Comparison of ENCODE assay signal across 18 cellular contexts in genomic region chr2:99974966-99975365, GRCh38.
DNase-seq lines count a peak whose midpoint lies in the region; ATAC-seq, FAIRE-seq and TF ChIP-seq lines count a peak whose summit lies in the region.
"Had no signal": no experiment of that assay in that cellular context is flagged by ENCODE, and none has a peak within 500 bp of the region (broad histone marks: within the 10 kb centered on the region; RNA-seq: fewer than 3 reads in every experiment).

No MANE protein-coding gene starts in this region.

- TF ChIP-seq RAD21 in IMR-90 (IDR thresholded peaks at IDR 0.05; ENCODE audit: low read length) = no peak

- H2BK5ac ChIP-seq in IMR-90 (ENCODE audit: low read depth, low read length, poor library complexity, severe bottlenecking) = peak overlapping the region; percentile 31

- DNase-seq in IMR-90 (peak; percentile 59), brain microvascular endothelial cell (peak; percentile 35), foreskin fibroblast (peak; percentile 14 to 77), cerebellar nuclear complex (lab: John Stamatoyannopoulos, UW) (no peak), sigmoid colon (no peak), nucleus accumbens (lab: John Stamatoyannopoulos, UW) (no peak), HTR-8/SVneo (ENCODE audit: insufficient read length, low spot score) (no peak)
- DNase-seq: activated CD4-positive, alpha-beta T cell treated with anti-CD3 and anti-CD28 coated beads, Interleukin-2, amount 50 U/mL, for 1 hour; activated naive CD4-positive, alpha-beta T cell treated with Interleukin-2 at 50 U/mL for 16 hours; DMS79 treated with DMSO at 0.1 percent for 48 hours; effector memory CD8-positive, alpha-beta T cell; KBM-7; NCI-H1105 treated with DMSO at 0.1 percent for 48 hours; NCI-H82; occipital lobe; thyroid gland had no signal

- peaks cover 8 to 26% of the 10 kb centered on the region in 2 experiments for H3K79me1 ChIP-seq in IMR-90 (ENCODE audit: low read depth in 1 of 2, low read length in 2 of 2)

- no peak overlapping the region for H3K9ac ChIP-seq in IMR-90 (ENCODE audit: low read depth, low read length)

- no CpG with 5 or more reads among the region's 1 CpG for whole genome bisulfite sequencing in IMR-90 (ENCODE audit: extremely low coverage in 2 of 2, insufficient read length in 1 of 2), 2 experiments
- 68 to 74% methylated on average over 1 of the region's 1 CpG for WGBS in sigmoid colon, 2 donors

- H3K36me3 ChIP-seq in IMR-90 (ENCODE audit: control insufficient read depth, insufficient read depth, low read length) (peaks cover 13% of the 10 kb centered on the region; the same call in 1 of the 2 replicates), brain microvascular endothelial cell (replicated peaks) (no peaks in the 10 kb centered on the region), sigmoid colon (no peaks in the 10 kb centered on the region)
- H3K36me3 ChIP-seq: thyroid gland had no signal

- TF ChIP-seq POLR2A in IMR-90 (IDR thresholded peaks at IDR 0.05; ENCODE audit: low read depth, low read length) (no peak), sigmoid colon (IDR thresholded peaks at IDR 0.05) (no peak)

- H3K14ac ChIP-seq in IMR-90 (replicated peaks; ENCODE audit: low read depth, low read length) = peak overlapping the region; percentile 12; the same call in 1 of the 2 replicates

- TF ChIP-seq EP300 in sigmoid colon (IDR thresholded peaks at IDR 0.05) = no peak

- H3K9me1 ChIP-seq in IMR-90 (ENCODE audit: insufficient read depth, low read length) = peaks cover 17% of the 10 kb centered on the region

- in situ Hi-C loops in IMR-90 (cut with MboI; ENCODE audit: low sequenced_read_pairs) (no loop called here), brain microvascular endothelial cell (cut with HindIII; ENCODE audit: low pct_ligation_motif_present, low sequenced_read_pairs) (no loop called here)

- intact Hi-C loops in IMR-90 (cut with micrococcal nuclease) (no loop called here), sigmoid colon (cut with DNase I) (no loop called here)

- POLR2A ChIA-PET in IMR-90 (lab: Charles Lee; ENCODE audit: unreplicated experiment) = interaction anchor here (0.6 kb wide), 1 partner anchor 93 kb away, joined by 9 read pairs; no protein-coding TSS in a partner anchor

- BruUV-seq in IMR-90 (replicated peaks; lab: Mats Ljungman, UMichigan) = no TSS peak

- no peak overlapping the region for H3K4me3 ChIP-seq in IMR-90 (ENCODE audit: insufficient read depth, low read depth, low read length)
- no peak overlapping the region for H3K4me3 ChIP-seq in brain microvascular endothelial cell (ENCODE audit: low read depth, low read length)
- H3K4me3 ChIP-seq in foreskin fibroblast (ENCODE audit: low read depth in 1 of 2, low read length in 2 of 2) = no peak overlapping the region
- no peak overlapping the region for H3K4me3 ChIP-seq in sigmoid colon
- H3K4me3 ChIP-seq: skin epidermis, thyroid gland had no signal

- no peak overlapping the region for H2AFZ ChIP-seq in IMR-90 (replicated peaks; ENCODE audit: low read length, poor library complexity)

- H2AK9ac ChIP-seq in IMR-90 (replicated peaks; ENCODE audit: low read depth, low read length, poor library complexity) = no peak overlapping the region

- H3K18ac ChIP-seq in IMR-90 (ENCODE audit: low read depth, low read length) = peak overlapping the region; percentile 8; the same call in 1 of the 2 replicates

- H2BK15ac ChIP-seq in IMR-90 (ENCODE audit: low read depth, low read length) = peak overlapping the region; percentile 36; the same call in 2 of the 3 replicates

- TF ChIP-seq CTCF in IMR-90 (conservative IDR thresholded peaks at IDR 0.05; ENCODE audit: low read depth, low read length) (no peak), brain microvascular endothelial cell (IDR thresholded peaks at IDR 0.05; ENCODE audit: low read depth, low read length, missing control alignments) (no peak), foreskin fibroblast (IDR thresholded peaks at IDR 0.05; ENCODE audit: low read depth, low read length) (no peak), sigmoid colon (IDR thresholded peaks at IDR 0.05) (no peak)

- no peaks in the 10 kb centered on the region for H4K20me1 ChIP-seq in IMR-90 (ENCODE audit: insufficient read depth, low read length)

- no peaks in the 10 kb centered on the region for H3K9me3 ChIP-seq in IMR-90 (ENCODE audit: control insufficient read depth, insufficient read depth, low read length)
- no peaks in the 10 kb centered on the region for H3K9me3 ChIP-seq in sigmoid colon
- H3K9me3 ChIP-seq: thyroid gland had no signal

- H2BK20ac ChIP-seq in IMR-90 (ENCODE audit: low read depth, low read length) = peak overlapping the region; percentile 67; the same call in 1 of the 2 replicates

- H3K27ac ChIP-seq in IMR-90 (ENCODE audit: insufficient read depth, low read length) (no peak overlapping the region), brain microvascular endothelial cell (no peak overlapping the region), sigmoid colon (no peak overlapping the region)
- H3K27ac ChIP-seq: skin epidermis, thyroid gland had no signal

- H3K56ac ChIP-seq in IMR-90 (ENCODE audit: extremely low read depth, insufficient read depth, low read length) = no peak overlapping the region

- peak overlapping the region; percentile 50 for H2AK5ac ChIP-seq in IMR-90 (ENCODE audit: low read depth, low read length)

- FAIRE-seq in HTR-8/SVneo (lab: Jason Lieb, UNC) = no peak
- FAIRE-seq: keratinocyte had no signal

- peak overlapping the region; percentile 38; the same call in 1 of the 2 replicates for H3K4ac ChIP-seq in IMR-90 (ENCODE audit: low read depth, low read length)

- no peak overlapping the region for H3K4me2 ChIP-seq in IMR-90 (ENCODE audit: low read depth, low read length)

- CTCF ChIA-PET in IMR-90 (lab: Yijun Ruan, JAX) = interaction anchor here (0.6 to 1.1 kb wide), 3 partner anchors 9 to 156 kb away, joined by 3 read pairs; no protein-coding TSS in a partner anchor

- no peak overlapping the region for H4K91ac ChIP-seq in IMR-90 (ENCODE audit: insufficient read depth, low read depth, low read length)

- H3K23ac ChIP-seq in IMR-90 (ENCODE audit: low read depth, low read length) = peak overlapping the region; percentile 8; the same call in 1 of the 2 replicates

- H3K27me3 ChIP-seq in IMR-90 (ENCODE audit: control insufficient read depth, insufficient read depth, low read length) (no peaks in the 10 kb centered on the region), brain microvascular endothelial cell (replicated peaks) (no peaks in the 10 kb centered on the region), sigmoid colon (no peaks in the 10 kb centered on the region)
- H3K27me3 ChIP-seq: thyroid gland had no signal

- peaks cover 27% of the 10 kb centered on the region for H3K4me1 ChIP-seq in IMR-90 (ENCODE audit: control insufficient read depth, insufficient read depth, low read length)
- no peaks in the 10 kb centered on the region for H3K4me1 ChIP-seq in sigmoid colon
- H3K4me1 ChIP-seq: thyroid gland had no signal

- H4K8ac ChIP-seq in IMR-90 (ENCODE audit: low read depth in 2 of 2, low read length in 2 of 2) = peak overlapping the region; percentile 17 to 50; a peak in 2 of 4 replicates

- dilution Hi-C loops in IMR-90 (cut with HindIII; ENCODE audit: low sequenced_read_pairs, unreplicated experiment) = no loop called here

- ATAC-seq in IMR-90 (ENCODE audit: low read depth) = peak; percentile 19
- ATAC-seq: effector memory CD8-positive, alpha-beta T cell had no signal

- H2BK120ac ChIP-seq in IMR-90 (ENCODE audit: low read depth, low read length) = peak overlapping the region; percentile 61

- H4K5ac ChIP-seq in IMR-90 (ENCODE audit: low read depth, low read length) = no peak overlapping the region

TF ChIP-seq in IMR-90, 13 proteins besides CTCF, POLR2A, EP300 and RAD21:
- TF ChIP-seq CEBPB (IDR thresholded peaks at IDR 0.05; ENCODE audit: low read depth, low read length) (no peak), ELK1 (IDR thresholded peaks at IDR 0.05; ENCODE audit: borderline replicate concordance, low read depth, low read length) (no peak), BHLHE40 (IDR thresholded peaks at IDR 0.05; ENCODE audit: low read depth, low read length) (no peak), MAFK (IDR thresholded peaks at IDR 0.05; ENCODE audit: low read depth, low read length) (no peak), SMC3 (IDR thresholded peaks at IDR 0.05; ENCODE audit: low read depth, low read length) (no peak), RCOR1 (IDR thresholded peaks at IDR 0.05; ENCODE audit: insufficient replicate concordance, low read length) (no peak), NFE2L2 (IDR thresholded peaks at IDR 0.05; ENCODE audit: low read depth, low read length) (no peak), CHD1 (IDR thresholded peaks at IDR 0.05; ENCODE audit: low read depth, low read length) (no peak)

Comparison
In these comparisons a context has a peak if more than half of its experiments do, and no peak if none do; other contexts are left out.
1. DNase-seq: peak in IMR-90 (single experiment), brain microvascular endothelial cell (single experiment) and foreskin fibroblast (2 of 2); none in cerebellar nuclear complex (0 of 2), sigmoid colon (single experiment), nucleus accumbens (0 of 56) and HTR-8/SVneo (single experiment).